In the genomic region with DNA sequence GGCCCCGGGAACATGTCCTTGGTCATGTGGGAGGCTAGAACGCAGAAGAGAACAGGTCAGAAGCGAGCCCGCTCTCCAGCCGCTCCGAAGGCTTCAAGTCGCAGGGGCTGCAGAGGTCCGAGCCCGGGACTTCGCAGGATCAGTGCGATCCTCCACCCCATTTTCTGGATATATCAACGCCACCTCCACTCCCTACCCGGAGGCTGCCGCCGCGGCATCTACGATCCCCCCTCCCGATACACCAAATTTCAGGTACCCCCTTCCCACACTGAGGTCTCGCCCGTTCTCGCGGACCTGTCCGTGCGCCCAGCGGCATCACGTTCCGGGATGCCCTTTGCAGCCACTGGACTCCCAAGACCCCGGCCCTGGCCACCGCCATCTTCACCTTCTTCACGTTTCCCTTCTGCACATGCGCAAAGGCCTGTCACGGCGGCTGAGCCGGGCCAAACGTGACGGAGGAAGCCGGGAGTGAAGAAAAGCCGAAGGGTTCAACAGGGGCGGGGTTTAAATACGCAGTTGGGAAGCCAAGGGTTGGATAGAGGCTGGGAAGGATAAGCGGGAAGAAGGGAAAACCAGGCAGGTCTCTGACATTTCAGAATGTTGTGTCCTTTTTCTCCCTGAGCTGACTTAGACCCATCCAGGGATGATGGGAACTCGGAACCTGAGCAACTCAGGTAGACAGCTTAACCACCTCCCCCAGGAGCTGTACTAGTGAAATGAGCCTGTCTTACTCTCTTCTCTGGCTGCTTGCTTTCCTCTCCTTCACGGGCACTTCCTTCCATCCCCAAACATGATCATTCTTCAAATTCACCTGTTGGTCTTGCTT, we compare ENCODE assay signal across 1 cellular context.
TF ChIP-seq lines count a peak whose summit lies in the region.

A gene (minus strand): TSS at position 399 of the 826 bp plus-strand sequence. CDS start 20 bp downstream, at position 379.

TF ChIP-seq in HEK293, 187 proteins besides CTCF, POLR2A, EP300 and RAD21 (continued from another document and continues in another):
- TF ChIP-seq, protein P1, sequence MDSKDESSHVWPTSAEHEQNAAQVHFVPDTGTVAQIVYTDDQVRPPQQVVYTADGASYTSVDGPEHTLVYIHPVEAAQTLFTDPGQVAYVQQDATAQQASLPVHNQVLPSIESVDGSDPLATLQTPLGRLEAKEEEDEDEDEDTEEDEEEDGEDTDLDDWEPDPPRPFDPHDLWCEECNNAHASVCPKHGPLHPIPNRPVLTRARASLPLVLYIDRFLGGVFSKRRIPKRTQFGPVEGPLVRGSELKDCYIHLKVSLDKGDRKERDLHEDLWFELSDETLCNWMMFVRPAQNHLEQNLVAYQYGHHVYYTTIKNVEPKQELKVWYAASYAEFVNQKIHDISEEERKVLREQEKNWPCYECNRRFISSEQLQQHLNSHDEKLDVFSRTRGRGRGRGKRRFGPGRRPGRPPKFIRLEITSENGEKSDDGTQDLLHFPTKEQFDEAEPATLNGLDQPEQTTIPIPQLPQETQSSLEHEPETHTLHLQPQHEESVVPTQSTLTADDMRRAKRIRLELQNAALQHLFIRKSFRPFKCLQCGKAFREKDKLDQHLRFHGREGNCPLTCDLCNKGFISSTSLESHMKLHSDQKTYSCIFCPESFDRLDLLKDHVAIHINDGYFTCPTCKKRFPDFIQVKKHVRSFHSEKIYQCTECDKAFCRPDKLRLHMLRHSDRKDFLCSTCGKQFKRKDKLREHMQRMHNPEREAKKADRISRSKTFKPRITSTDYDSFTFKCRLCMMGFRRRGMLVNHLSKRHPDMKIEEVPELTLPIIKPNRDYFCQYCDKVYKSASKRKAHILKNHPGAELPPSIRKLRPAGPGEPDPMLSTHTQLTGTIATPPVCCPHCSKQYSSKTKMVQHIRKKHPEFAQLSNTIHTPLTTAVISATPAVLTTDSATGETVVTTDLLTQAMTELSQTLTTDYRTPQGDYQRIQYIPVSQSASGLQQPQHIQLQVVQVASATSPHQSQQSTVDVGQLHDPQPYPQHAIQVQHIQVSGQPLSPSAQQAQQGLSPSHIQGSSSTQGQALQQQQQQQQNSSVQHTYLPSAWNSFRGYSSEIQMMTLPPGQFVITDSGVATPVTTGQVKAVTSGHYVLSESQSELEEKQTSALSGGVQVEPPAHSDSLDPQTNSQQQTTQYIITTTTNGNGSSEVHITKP (tag by site-specific recombination; IDR thresholded peaks at IDR 0.05), result peak; percentile 99
- TF ChIP-seq, protein P2, sequence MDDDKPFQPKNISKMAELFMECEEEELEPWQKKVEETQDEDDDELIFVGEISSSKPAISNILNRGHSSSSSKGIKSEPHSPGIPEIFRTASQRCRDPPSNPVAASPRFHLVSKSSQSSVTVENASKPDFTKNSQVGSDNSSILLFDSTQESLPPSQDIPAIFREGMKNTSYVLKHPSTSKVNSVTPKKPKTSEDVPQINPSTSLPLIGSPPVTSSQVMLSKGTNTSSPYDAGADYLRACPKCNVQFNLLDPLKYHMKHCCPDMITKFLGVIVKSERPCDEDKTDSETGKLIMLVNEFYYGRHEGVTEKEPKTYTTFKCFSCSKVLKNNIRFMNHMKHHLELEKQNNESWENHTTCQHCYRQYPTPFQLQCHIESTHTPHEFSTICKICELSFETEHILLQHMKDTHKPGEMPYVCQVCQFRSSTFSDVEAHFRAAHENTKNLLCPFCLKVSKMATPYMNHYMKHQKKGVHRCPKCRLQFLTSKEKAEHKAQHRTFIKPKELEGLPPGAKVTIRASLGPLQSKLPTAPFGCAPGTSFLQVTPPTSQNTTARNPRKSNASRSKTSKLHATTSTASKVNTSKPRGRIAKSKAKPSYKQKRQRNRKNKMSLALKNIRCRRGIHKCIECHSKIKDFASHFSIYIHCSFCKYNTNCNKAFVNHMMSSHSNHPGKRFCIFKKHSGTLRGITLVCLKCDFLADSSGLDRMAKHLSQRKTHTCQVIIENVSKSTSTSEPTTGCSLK (tag by site-specific recombination; IDR thresholded peaks at IDR 0.05), result no peak
- TF ChIP-seq OSR2 (tag by site-specific recombination; IDR thresholded peaks at IDR 0.05), result no peak
- TF ChIP-seq ZNF394 (tag by site-specific recombination; IDR thresholded peaks at IDR 0.05; ENCODE audit: borderline replicate concordance), result 0 out of 2 replicates have a peak, but pooled peaks have one; percentile 12
- TF ChIP-seq, protein P3, sequence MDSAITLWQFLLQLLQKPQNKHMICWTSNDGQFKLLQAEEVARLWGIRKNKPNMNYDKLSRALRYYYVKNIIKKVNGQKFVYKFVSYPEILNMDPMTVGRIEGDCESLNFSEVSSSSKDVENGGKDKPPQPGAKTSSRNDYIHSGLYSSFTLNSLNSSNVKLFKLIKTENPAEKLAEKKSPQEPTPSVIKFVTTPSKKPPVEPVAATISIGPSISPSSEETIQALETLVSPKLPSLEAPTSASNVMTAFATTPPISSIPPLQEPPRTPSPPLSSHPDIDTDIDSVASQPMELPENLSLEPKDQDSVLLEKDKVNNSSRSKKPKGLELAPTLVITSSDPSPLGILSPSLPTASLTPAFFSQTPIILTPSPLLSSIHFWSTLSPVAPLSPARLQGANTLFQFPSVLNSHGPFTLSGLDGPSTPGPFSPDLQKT (IDR thresholded peaks at IDR 0.05; ENCODE audit: borderline replicate concordance, low read depth, low read length), result no peak
- no peak for TF ChIP-seq ZNF830 (tag by site-specific recombination; IDR thresholded peaks at IDR 0.05; ENCODE audit: low read depth)
- TF ChIP-seq, protein P4, sequence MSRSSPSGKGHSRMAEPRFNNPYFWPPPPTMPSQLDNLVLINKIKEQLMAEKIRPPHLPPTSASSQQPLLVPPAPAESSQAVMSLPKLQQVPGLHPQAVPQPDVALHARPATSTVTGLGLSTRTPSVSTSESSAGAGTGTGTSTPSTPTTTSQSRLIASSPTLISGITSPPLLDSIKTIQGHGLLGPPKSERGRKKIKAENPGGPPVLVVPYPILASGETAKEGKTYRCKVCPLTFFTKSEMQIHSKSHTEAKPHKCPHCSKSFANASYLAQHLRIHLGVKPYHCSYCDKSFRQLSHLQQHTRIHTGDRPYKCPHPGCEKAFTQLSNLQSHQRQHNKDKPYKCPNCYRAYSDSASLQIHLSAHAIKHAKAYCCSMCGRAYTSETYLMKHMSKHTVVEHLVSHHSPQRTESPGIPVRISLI (tag by site-specific recombination; IDR thresholded peaks at IDR 0.05), result no peak
- TF ChIP-seq, protein P5, sequence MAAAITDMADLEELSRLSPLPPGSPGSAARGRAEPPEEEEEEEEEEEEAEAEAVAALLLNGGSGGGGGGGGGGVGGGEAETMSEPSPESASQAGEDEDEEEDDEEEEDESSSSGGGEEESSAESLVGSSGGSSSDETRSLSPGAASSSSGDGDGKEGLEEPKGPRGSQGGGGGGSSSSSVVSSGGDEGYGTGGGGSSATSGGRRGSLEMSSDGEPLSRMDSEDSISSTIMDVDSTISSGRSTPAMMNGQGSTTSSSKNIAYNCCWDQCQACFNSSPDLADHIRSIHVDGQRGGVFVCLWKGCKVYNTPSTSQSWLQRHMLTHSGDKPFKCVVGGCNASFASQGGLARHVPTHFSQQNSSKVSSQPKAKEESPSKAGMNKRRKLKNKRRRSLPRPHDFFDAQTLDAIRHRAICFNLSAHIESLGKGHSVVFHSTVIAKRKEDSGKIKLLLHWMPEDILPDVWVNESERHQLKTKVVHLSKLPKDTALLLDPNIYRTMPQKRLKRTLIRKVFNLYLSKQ (tag by site-specific recombination; IDR thresholded peaks at IDR 0.05; ENCODE audit: borderline replicate concordance), result no peak
- TF ChIP-seq, protein P6, sequence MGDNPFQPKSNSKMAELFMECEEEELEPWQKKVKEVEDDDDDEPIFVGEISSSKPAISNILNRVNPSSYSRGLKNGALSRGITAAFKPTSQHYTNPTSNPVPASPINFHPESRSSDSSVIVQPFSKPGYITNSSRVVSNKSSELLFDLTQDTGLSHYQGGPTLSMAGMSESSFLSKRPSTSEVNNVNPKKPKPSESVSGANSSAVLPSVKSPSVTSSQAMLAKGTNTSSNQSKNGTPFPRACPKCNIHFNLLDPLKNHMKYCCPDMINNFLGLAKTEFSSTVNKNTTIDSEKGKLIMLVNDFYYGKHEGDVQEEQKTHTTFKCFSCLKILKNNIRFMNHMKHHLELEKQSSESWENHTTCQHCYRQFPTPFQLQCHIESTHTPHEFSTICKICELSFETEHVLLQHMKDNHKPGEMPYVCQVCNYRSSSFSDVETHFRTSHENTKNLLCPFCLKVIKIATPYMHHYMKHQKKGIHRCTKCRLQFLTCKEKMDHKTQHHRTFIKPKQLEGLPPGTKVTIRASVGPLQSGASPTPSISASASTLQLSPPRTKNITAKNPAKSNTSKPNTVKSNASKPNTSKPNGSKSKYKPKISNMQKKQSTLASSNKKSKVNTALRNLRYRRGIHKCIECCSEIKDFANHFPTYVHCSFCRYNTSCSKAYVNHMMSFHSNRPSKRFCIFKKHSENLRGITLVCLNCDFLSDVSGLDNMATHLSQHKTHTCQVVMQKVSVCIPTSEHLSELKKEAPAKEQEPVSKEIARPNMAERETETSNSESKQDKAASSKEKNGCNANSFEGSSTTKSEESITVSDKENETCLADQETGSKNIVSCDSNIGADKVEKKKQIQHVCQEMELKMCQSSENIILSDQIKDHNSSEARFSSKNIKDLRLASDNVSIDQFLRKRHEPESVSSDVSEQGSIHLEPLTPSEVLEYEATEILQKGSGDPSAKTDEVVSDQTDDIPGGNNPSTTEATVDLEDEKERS (tag by site-specific recombination; IDR thresholded peaks at IDR 0.05), result no peak
- TF ChIP-seq ZNF37A (tag by site-specific recombination; IDR thresholded peaks at IDR 0.05), result no peak
- no peak for TF ChIP-seq ZSCAN23 (tag by site-specific recombination; IDR thresholded peaks at IDR 0.05)
- TF ChIP-seq ZNF404 (tag by site-specific recombination; IDR thresholded peaks at IDR 0.05), result no peak
- TF ChIP-seq ZNF211 (tag by site-specific recombination; IDR thresholded peaks at IDR 0.05; ENCODE audit: low read depth), result no peak
- no peak for TF ChIP-seq KLF16 (tag by site-specific recombination; IDR thresholded peaks at IDR 0.05)
- no peak for TF ChIP-seq ZFP3 (tag by site-specific recombination; IDR thresholded peaks at IDR 0.05; ENCODE audit: low read depth)
- TF ChIP-seq GFI1B (tag by site-specific recombination; IDR thresholded peaks at IDR 0.05), result no peak
- no peak for TF ChIP-seq ZNF510 (tag by site-specific recombination; IDR thresholded peaks at IDR 0.05; ENCODE audit: insufficient replicate concordance)
- TF ChIP-seq ZNF302 (tag by site-specific recombination; IDR thresholded peaks at IDR 0.05; ENCODE audit: low read depth), result no peak
- no peak for TF ChIP-seq ZNF670 (tag by site-specific recombination; IDR thresholded peaks at IDR 0.05; ENCODE audit: low read depth)
- 0 out of 2 replicates have a peak, but pooled peaks have one; percentile 1 for TF ChIP-seq ZNF660 (tag by site-specific recombination; IDR thresholded peaks at IDR 0.05)
- TF ChIP-seq, protein P7, sequence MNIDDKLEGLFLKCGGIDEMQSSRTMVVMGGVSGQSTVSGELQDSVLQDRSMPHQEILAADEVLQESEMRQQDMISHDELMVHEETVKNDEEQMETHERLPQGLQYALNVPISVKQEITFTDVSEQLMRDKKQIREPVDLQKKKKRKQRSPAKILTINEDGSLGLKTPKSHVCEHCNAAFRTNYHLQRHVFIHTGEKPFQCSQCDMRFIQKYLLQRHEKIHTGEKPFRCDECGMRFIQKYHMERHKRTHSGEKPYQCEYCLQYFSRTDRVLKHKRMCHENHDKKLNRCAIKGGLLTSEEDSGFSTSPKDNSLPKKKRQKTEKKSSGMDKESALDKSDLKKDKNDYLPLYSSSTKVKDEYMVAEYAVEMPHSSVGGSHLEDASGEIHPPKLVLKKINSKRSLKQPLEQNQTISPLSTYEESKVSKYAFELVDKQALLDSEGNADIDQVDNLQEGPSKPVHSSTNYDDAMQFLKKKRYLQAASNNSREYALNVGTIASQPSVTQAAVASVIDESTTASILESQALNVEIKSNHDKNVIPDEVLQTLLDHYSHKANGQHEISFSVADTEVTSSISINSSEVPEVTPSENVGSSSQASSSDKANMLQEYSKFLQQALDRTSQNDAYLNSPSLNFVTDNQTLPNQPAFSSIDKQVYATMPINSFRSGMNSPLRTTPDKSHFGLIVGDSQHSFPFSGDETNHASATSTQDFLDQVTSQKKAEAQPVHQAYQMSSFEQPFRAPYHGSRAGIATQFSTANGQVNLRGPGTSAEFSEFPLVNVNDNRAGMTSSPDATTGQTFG (tag by site-specific recombination; IDR thresholded peaks at IDR 0.05; ENCODE audit: borderline replicate concordance), result no peak
- TF ChIP-seq GLI4 (tag by site-specific recombination; IDR thresholded peaks at IDR 0.05), result no peak
- TF ChIP-seq ZNF792 (tag by site-specific recombination; IDR thresholded peaks at IDR 0.05), result no peak
- no peak for TF ChIP-seq ZNF140 (tag by site-specific recombination; IDR thresholded peaks at IDR 0.05)
- TF ChIP-seq, protein P8, sequence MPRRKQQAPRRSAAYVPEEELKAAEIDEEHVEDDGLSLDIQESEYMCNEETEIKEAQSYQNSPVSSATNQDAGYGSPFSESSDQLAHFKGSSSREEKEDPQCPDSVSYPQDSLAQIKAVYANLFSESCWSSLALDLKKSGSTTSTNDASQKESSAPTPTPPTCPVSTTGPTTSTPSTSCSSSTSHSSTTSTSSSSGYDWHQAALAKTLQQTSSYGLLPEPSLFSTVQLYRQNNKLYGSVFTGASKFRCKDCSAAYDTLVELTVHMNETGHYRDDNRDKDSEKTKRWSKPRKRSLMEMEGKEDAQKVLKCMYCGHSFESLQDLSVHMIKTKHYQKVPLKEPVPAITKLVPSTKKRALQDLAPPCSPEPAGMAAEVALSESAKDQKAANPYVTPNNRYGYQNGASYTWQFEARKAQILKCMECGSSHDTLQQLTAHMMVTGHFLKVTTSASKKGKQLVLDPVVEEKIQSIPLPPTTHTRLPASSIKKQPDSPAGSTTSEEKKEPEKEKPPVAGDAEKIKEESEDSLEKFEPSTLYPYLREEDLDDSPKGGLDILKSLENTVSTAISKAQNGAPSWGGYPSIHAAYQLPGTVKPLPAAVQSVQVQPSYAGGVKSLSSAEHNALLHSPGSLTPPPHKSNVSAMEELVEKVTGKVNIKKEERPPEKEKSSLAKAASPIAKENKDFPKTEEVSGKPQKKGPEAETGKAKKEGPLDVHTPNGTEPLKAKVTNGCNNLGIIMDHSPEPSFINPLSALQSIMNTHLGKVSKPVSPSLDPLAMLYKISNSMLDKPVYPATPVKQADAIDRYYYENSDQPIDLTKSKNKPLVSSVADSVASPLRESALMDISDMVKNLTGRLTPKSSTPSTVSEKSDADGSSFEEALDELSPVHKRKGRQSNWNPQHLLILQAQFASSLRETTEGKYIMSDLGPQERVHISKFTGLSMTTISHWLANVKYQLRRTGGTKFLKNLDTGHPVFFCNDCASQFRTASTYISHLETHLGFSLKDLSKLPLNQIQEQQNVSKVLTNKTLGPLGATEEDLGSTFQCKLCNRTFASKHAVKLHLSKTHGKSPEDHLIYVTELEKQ (tag by site-specific recombination; IDR thresholded peaks at IDR 0.05; ENCODE audit: borderline replicate concordance), result no peak
- TF ChIP-seq KLF7 (tag by site-specific recombination; IDR thresholded peaks at IDR 0.05; ENCODE audit: borderline replicate concordance), result no peak
- TF ChIP-seq ZFP41 (tag by site-specific recombination; IDR thresholded peaks at IDR 0.05; ENCODE audit: borderline replicate concordance), result no peak
- no peak for TF ChIP-seq ZNF776 (tag by site-specific recombination; IDR thresholded peaks at IDR 0.05; ENCODE audit: borderline replicate concordance)
- TF ChIP-seq ZNF426 (tag by site-specific recombination; IDR thresholded peaks at IDR 0.05), result no peak
- no peak for TF ChIP-seq ZNF521 (tag by site-specific recombination; IDR thresholded peaks at IDR 0.05)
- peak; percentile 52 for TF ChIP-seq SP7 (tag by site-specific recombination; IDR thresholded peaks at IDR 0.05)
- peak; percentile 51; the same call in 1 of the 2 replicates for TF ChIP-seq ZNF629 (tag by site-specific recombination; IDR thresholded peaks at IDR 0.05)
- TF ChIP-seq SP3 (tag by site-specific recombination; IDR thresholded peaks at IDR 0.05), result 0 out of 2 replicates have a peak, but pooled peaks have one; percentile 41
